ENCODE assay signal across 10 cellular contexts in genomic region chr19:48695743-48696352, GRCh38. TPM values are rescaled to one million over a fixed set of nuclear protein-coding genes. Genes with fewer than 3 reads are reported as not detected.
A peak's percentile ranks its signal among the peaks of the same experiment; 100 is the strongest.
DNase-seq lines count a peak whose midpoint lies in the region; ATAC-seq and TF ChIP-seq lines count a peak whose summit lies in the region.
"Had no signal": no experiment of that assay in that cellular context is flagged by ENCODE, and none has a peak within 500 bp of the region (broad histone marks: within the 10 kb centered on the region; RNA-seq: fewer than 3 reads in every experiment).

Gene FUT2 (plus strand): TSS chr19:48695971. CDS start chr19:48702957, 6,986 bp downstream.

- TF ChIP-seq CTCF in osteocyte (IDR thresholded peaks at IDR 0.05), result no peak

- H3K27me3 ChIP-seq in esophagus (ENCODE audit: control insufficient read depth in 1 of 2, insufficient read depth in 2 of 2, low read length in 2 of 2), result no peaks in the 10 kb centered on the region

- peak within 1 kb of the TSS; percentile 95 to 97 for H3K27ac ChIP-seq in esophagus (ENCODE audit: low read depth in 2 of 2, low read length in 1 of 2)

- H3K4me1 ChIP-seq in esophagus (ENCODE audit: control insufficient read depth in 2 of 2, insufficient read depth in 2 of 2, low read length in 1 of 2), result peaks cover 0 to 9% of the 10 kb centered on the region in 2 donors

- peaks cover 13% of the 10 kb centered on the region for H3K4me1 Mint-ChIP-seq in osteocyte (ENCODE audit: unreplicated experiment)

- DNase-seq in DMS153 treated with DMSO at 0.1 percent for 48 hours (lab: John Stamatoyannopoulos, UW; ENCODE audit: unreplicated experiment), result peak; percentile 47
- peak; percentile 80 for DNase-seq in NCI-H510A (lab: John Stamatoyannopoulos, UW)
- DNase-seq in osteocyte (ENCODE audit: extremely low spot score, unreplicated experiment), result no peak
- DNase-seq: aorta, Kasumi-1 had no signal

- ATAC-seq in GM19467 (IDR thresholded peaks at IDR 0.05; ENCODE audit: unreplicated experiment) (no peak), HG03196 (IDR thresholded peaks at IDR 0.05; ENCODE audit: unreplicated experiment) (no peak), HG03565 (IDR thresholded peaks at IDR 0.05; ENCODE audit: unreplicated experiment) (no peak), HG02798 (IDR thresholded peaks at IDR 0.05; ENCODE audit: poor library complexity, unreplicated experiment) (no peak)

- peaks cover 7% of the 10 kb centered on the region for H3K27me3 Mint-ChIP-seq in osteocyte (ENCODE audit: unreplicated experiment)

- peak within 1 kb of the TSS; percentile 58 to 70 for H3K4me3 ChIP-seq in esophagus (ENCODE audit: low read depth in 1 of 2, low read length in 2 of 2)

- H3K36me3 Mint-ChIP-seq in osteocyte (ENCODE audit: unreplicated experiment), result no peaks in the 10 kb centered on the region

- H3K27ac Mint-ChIP-seq in osteocyte (ENCODE audit: unreplicated experiment), result peak within 1 kb of the TSS; percentile 9

- WGBS in esophagus, 2 donors, result 29 to 31% methylated on average over 13 to 16 of the region's 16 CpGs

- H3K4me3 Mint-ChIP-seq in osteocyte (ENCODE audit: unreplicated experiment), result peak within 1 kb of the TSS; percentile 47

- H3K9me3 Mint-ChIP-seq in osteocyte (ENCODE audit: unreplicated experiment), result no peaks in the 10 kb centered on the region

- H3K9me3 ChIP-seq in esophagus (ENCODE audit: control insufficient read depth in 2 of 2, insufficient read depth in 1 of 2, low read depth in 1 of 2, low read length in 1 of 2), result no peaks in the 10 kb centered on the region

- peaks cover 0 to 2% of the 10 kb centered on the region in 2 donors for H3K36me3 ChIP-seq in esophagus (ENCODE audit: control insufficient read depth in 2 of 2, insufficient read depth in 2 of 2, low read length in 1 of 2)

RNA-seq across cellular contexts. Expression of gene FUT2, which starts in this region (rescaled TPM):
- polyA plus RNA-seq in esophagus, result 10 to 100 TPM; 34.5 to 51.8 TPM
- not detected in 2 replicates for total RNA-seq in osteocyte
- total RNA-seq: aorta had no signal
